8 cellular contexts compared by ENCODE assay signal in the genomic region with DNA sequence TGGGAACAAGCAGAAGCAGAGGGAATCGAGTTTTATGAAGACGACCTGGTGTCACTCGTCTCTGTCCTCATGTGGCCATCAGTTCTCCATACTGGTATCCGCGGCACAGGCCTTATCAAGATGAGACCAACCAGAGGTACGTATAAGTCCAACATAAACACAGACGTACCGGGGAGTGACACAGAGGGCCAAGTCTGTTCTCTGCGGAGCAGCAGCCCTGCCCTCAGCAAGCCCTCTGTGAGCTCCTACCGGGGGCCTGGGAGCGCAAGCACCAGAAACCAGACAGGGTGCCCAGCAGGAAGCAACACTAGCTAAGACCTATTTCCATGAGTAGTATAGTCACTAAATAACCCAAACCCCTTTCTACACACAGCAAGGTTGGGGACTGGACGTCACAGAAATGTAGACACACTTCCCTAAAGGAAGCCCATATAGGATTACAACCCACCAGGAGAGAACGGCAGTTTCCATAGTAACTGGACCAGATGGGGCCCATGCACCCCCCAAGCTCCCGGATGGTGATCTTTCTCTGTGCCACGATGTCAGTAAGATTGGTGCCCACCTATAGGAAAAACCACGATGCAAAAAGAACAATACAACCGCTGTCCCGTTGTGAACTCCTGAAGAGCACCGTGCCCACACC. TPM values are rescaled to one million over a fixed set of nuclear protein-coding genes. Genes with fewer than 3 reads are reported as not detected.
DNase-seq lines count a peak whose midpoint lies in the region; TF ChIP-seq lines count a peak whose summit lies in the region.

No MANE protein-coding gene starts in this region.

- DNase-seq in DMS 273 (lab: John Stamatoyannopoulos, UW; ENCODE audit: unreplicated experiment) (peak; percentile 77), DMS 273 treated with DMSO at 0.1 percent for 48 hours (lab: John Stamatoyannopoulos, UW) (no peak), SK-N-MC (ENCODE audit: low read depth, low spot score) (no peak), fibroblast of pulmonary artery (ENCODE audit: low read depth) (peak; percentile 11), hippocampal formation (lab: John Stamatoyannopoulos, UW) (no peak), NCI-H2107 (lab: John Stamatoyannopoulos, UW) (no peak), NCI-H2081 treated with DMSO at 0.1 percent for 48 hours (lab: John Stamatoyannopoulos, UW) (no peak)

- H3K9me3 ChIP-seq in SK-N-MC (ENCODE audit: low read depth, low read length): no peaks in the 10 kb centered on the region
- no peaks in the 10 kb centered on the region for H3K9me3 ChIP-seq in skeletal muscle tissue (ENCODE audit: control insufficient read depth in 3 of 3, low read length in 3 of 3)

- H3K27me3 ChIP-seq in skeletal muscle tissue (ENCODE audit: control insufficient read depth in 3 of 3, insufficient read depth in 3 of 3, low read length in 3 of 3): no peaks in the 10 kb centered on the region

- H3K27ac ChIP-seq in SK-N-MC: no peak overlapping the region
- no peak overlapping the region for H3K27ac ChIP-seq in skeletal muscle tissue (ENCODE audit: low read depth, low read length)

- H3K36me3 ChIP-seq in SK-N-MC (ENCODE audit: insufficient read depth, low read length): peaks cover 22% of the 10 kb centered on the region
- H3K36me3 ChIP-seq in skeletal muscle tissue (ENCODE audit: control insufficient read depth in 3 of 3, insufficient read depth in 3 of 3, low read length in 3 of 3): peaks cover 19 to 24% (median 24%) of the 10 kb centered on the region in 3 donors

- H3K4me3 ChIP-seq in SK-N-MC (peak overlapping the region; percentile 98), fibroblast of pulmonary artery (replicated peaks; ENCODE audit: low read depth, low read length) (peak overlapping the region; percentile 87), skeletal muscle tissue (ENCODE audit: low read length in 3 of 3) (peak overlapping the region; percentile 83 to 92 (median 89))

- H3K9ac ChIP-seq in SK-N-MC (ENCODE audit: insufficient read length) (peak overlapping the region; percentile 95), skeletal muscle tissue (ENCODE audit: low read depth in 1 of 3, low read length in 3 of 3) (peak overlapping the region; percentile 90 to 94 (median 94))

- no peak for TF ChIP-seq CTCF in fibroblast of pulmonary artery (IDR thresholded peaks at IDR 0.05; ENCODE audit: low read length, missing control alignments)

- H3K4me1 ChIP-seq in skeletal muscle tissue (ENCODE audit: control insufficient read depth in 3 of 3, insufficient read depth in 3 of 3, low read length in 3 of 3): peaks cover 26 to 35% (median 29%) of the 10 kb centered on the region in 3 donors

RNA-seq across cellular contexts. Expression of a gene that starts 0.9 kb away (rescaled TPM):
- 25.1 TPM for total RNA-seq in skeletal muscle tissue

RNA-seq across cellular contexts. Expression of a gene that starts 1.1 kb away (rescaled TPM):
- 27.7 TPM for total RNA-seq in skeletal muscle tissue

RNA-seq across cellular contexts. Expression of a gene that starts 16.1 kb away (rescaled TPM):
- total RNA-seq in skeletal muscle tissue: 5.7 TPM

RNA-seq across cellular contexts. Expression of a gene that starts 16.3 kb away (rescaled TPM):
- total RNA-seq in skeletal muscle tissue: 10.4 TPM

RNA-seq across cellular contexts. Expression of a gene that starts 20.5 kb away (rescaled TPM):
- 4.7 TPM for total RNA-seq in skeletal muscle tissue

Comparison
In these comparisons a context has a peak if more than half of its experiments do, and no peak if none do; other contexts are left out.
1. DNase-seq: peak in DMS 273 (single experiment) and fibroblast of pulmonary artery (single experiment); none in DMS 273 treated with DMSO at 0.1 percent for 48 hours (single experiment), SK-N-MC (single experiment), hippocampal formation (0 of 2), NCI-H2107 (single experiment) and NCI-H2081 treated with DMSO at 0.1 percent for 48 hours (single experiment).
2. Peak in every context shown above with its lines, with median percentiles within 50 percentile points of each other: H3K4me3 ChIP-seq.